19 cellular contexts compared by ENCODE assay signal in genomic region chr16:22673463-22673862, GRCh38.
"Had no signal": no experiment of that assay in that cellular context is flagged by ENCODE, and none has a peak within 500 bp of the region (broad histone marks: within the 10 kb centered on the region; RNA-seq: fewer than 3 reads in every experiment).

No MANE protein-coding gene starts in this region.

- H3K27me3 ChIP-seq: gastrocnemius medialis, neural progenitor cell, uterus had no signal

- H3K4me1 ChIP-seq: uterus had no signal

- H3K4me3 ChIP-seq: gastrocnemius medialis, neural progenitor cell, skin epidermis, tibial artery, uterus had no signal

- H3K36me3 ChIP-seq: gastrocnemius medialis, neural progenitor cell, tibial artery, uterus had no signal

- H3K9me3 ChIP-seq: gastrocnemius medialis, tibial artery, uterus had no signal

- H3K27ac ChIP-seq: gastrocnemius medialis, neural progenitor cell, skin epidermis, tibial artery, uterus had no signal

- DNase-seq: activated CD4-positive, alpha-beta memory T cell treated with anti-CD3 and anti-CD28 coated beads for 36 hours; activated CD4-positive, alpha-beta T cell treated with anti-CD3 and anti-CD28 coated beads for 48 hours; activated effector memory CD4-positive, alpha-beta T cell treated with anti-CD3 and anti-CD28 coated beads, Interleukin-2, amount 50 U/mL, for 16 hours; activated T-cell treated with anti-CD3 and anti-CD28 coated beads for 4 hours; caudate nucleus; dermis blood vessel endothelial cell; effector CD8-positive, alpha-beta T cell; gastrocnemius medialis; kidney; naive thymus-derived CD8-positive, alpha-beta T cell; stimulated activated CD4-positive, alpha-beta T cell treated with anti-CD3 and anti-CD28 coated beads, Interleukin-1b, Interleukin-23, amount 100 ng/mL, for 48 hours; stimulated activated naive CD8-positive, alpha-beta T cell treated with anti-CD3 and anti-CD28 coated beads, Interleukin-15, amount 100 ng/mL, for 72 hours; uterus had no signal

- ATAC-seq: esophagus mucosa; left lobe of liver; naive thymus-derived CD8-positive, alpha-beta T cell; stimulated activated effector memory CD8-positive, alpha-beta T cell treated with anti-CD3 and anti-CD28 coated beads, Interleukin-12 subunit alpha, Interleukin-12 subunit beta, amount 100 ng/mL, for 72 hours; stimulated activated naive CD8-positive, alpha-beta T cell treated with anti-CD3 and anti-CD28 coated beads, Interleukin-15, amount 100 ng/mL, for 72 hours had no signal
